7 cellular contexts compared by ENCODE assay signal in genomic region chr17:7252176-7253043, GRCh38. TPM values are rescaled to one million over a fixed set of nuclear protein-coding genes. Genes with fewer than 3 reads are reported as not detected.
DNase-seq lines count a peak whose midpoint lies in the region; ATAC-seq, FAIRE-seq and TF ChIP-seq lines count a peak whose summit lies in the region.

TSS of gene ELP5 (plus strand) at chr17:7252215. CDS start at chr17:7252551, 336 bp downstream.

- no peaks in the 10 kb centered on the region for H3K9me3 ChIP-seq in astrocyte (ENCODE audit: insufficient read depth, low read depth, low read length)

- H3K4me3 ChIP-seq in astrocyte (ENCODE audit: insufficient read depth, low read depth, low read length), result peak within 1 kb of the TSS; percentile 84

- peak within 1 kb of the TSS; percentile 97 for H3K9ac ChIP-seq in astrocyte (ENCODE audit: low read length)

- H3K4me1 ChIP-seq in astrocyte (ENCODE audit: insufficient read depth, low read length), result peaks cover 15% of the 10 kb centered on the region

- peaks cover 11% of the 10 kb centered on the region for H3K36me3 ChIP-seq in astrocyte (ENCODE audit: insufficient read depth, low read length)

- peak within 1 kb of the TSS; percentile 85 for H2AFZ ChIP-seq in astrocyte (ENCODE audit: low read depth, low read length)

- FAIRE-seq in astrocyte (lab: Jason Lieb, UNC), result no peak

- H3K4me1 Mint-ChIP-seq in T-helper 1 cell treated with Interleukin-12 subunit alpha and Interleukin-12 subunit beta and Interleukin-4 antibody, amounts not matched to agents 30 μg/mL and 1 μg/mL, for 36 hours (ENCODE audit: low read depth), result peaks cover 27% of the 10 kb centered on the region
- H3K4me1 Mint-ChIP-seq in astrocyte (ENCODE audit: low read depth, unreplicated experiment), result peaks cover 25% of the 10 kb centered on the region

- no peak for TF ChIP-seq CTCF in astrocyte (IDR thresholded peaks at IDR 0.05; ENCODE audit: insufficient read depth, low read depth, low read length)

- peaks cover 27% of the 10 kb centered on the region for H3K36me3 Mint-ChIP-seq in T-helper 1 cell treated with Interleukin-12 subunit alpha and Interleukin-12 subunit beta and Interleukin-4 antibody, amounts not matched to agents 30 μg/mL and 1 μg/mL, for 36 hours (ENCODE audit: low read depth)
- peaks cover 9% of the 10 kb centered on the region for H3K36me3 Mint-ChIP-seq in astrocyte (ENCODE audit: low read depth, unreplicated experiment)

- H3K27me3 Mint-ChIP-seq in T-helper 1 cell treated with Interleukin-12 subunit alpha and Interleukin-12 subunit beta and Interleukin-4 antibody, amounts not matched to agents 30 μg/mL and 1 μg/mL, for 36 hours (ENCODE audit: low read depth), result no peaks in the 10 kb centered on the region
- H3K27me3 Mint-ChIP-seq in astrocyte (ENCODE audit: low read depth, unreplicated experiment), result no peaks in the 10 kb centered on the region

- no peaks in the 10 kb centered on the region for H3K9me3 Mint-ChIP-seq in T-helper 1 cell treated with Interleukin-12 subunit alpha and Interleukin-12 subunit beta and Interleukin-4 antibody, amounts not matched to agents 30 μg/mL and 1 μg/mL, for 36 hours
- no peaks in the 10 kb centered on the region for H3K9me3 Mint-ChIP-seq in astrocyte (ENCODE audit: unreplicated experiment)

- intact Hi-C loops in sciatic nerve (cut with DNase I), result no loop called here

- DNase-seq in NCI-H1417 treated with DMSO at 0.1 percent for 48 hours (lab: John Stamatoyannopoulos, UW) (peak; percentile 30), astrocyte (ENCODE audit: low read depth) (peak; percentile 90), hepatic stellate cell (ENCODE audit: low spot score) (peak; percentile 94), sciatic nerve (ENCODE audit: low spot score) (peak; percentile 97)

- no peaks in the 10 kb centered on the region for H3K27me3 ChIP-seq in astrocyte (ENCODE audit: insufficient read depth, low read length)

- peak within 1 kb of the TSS; percentile 96 for H3K4me3 Mint-ChIP-seq in T-helper 1 cell treated with Interleukin-12 subunit alpha and Interleukin-12 subunit beta and Interleukin-4 antibody, amounts not matched to agents 30 μg/mL and 1 μg/mL, for 36 hours
- peak within 1 kb of the TSS; percentile 98 for H3K4me3 Mint-ChIP-seq in astrocyte (ENCODE audit: unreplicated experiment)

- H3K4me2 ChIP-seq in astrocyte (ENCODE audit: low read length), result peak within 1 kb of the TSS; percentile 95

- H3K27ac Mint-ChIP-seq in T-helper 1 cell treated with Interleukin-12 subunit alpha and Interleukin-12 subunit beta and Interleukin-4 antibody, amounts not matched to agents 30 μg/mL and 1 μg/mL, for 36 hours, result peak within 1 kb of the TSS; percentile 98
- peak within 1 kb of the TSS; percentile 100 for H3K27ac Mint-ChIP-seq in astrocyte (ENCODE audit: unreplicated experiment)

- peak; percentile 56 for ATAC-seq in GM18498 (IDR thresholded peaks at IDR 0.05; ENCODE audit: unreplicated experiment)
- ATAC-seq in HG02798 (IDR thresholded peaks at IDR 0.05; ENCODE audit: poor library complexity, unreplicated experiment), result peak; percentile 51
- ATAC-seq in sciatic nerve, result peak; percentile 91

- peak within 1 kb of the TSS; percentile 99 for H3K27ac ChIP-seq in astrocyte (ENCODE audit: low read depth, low read length)

- H3K79me2 ChIP-seq in astrocyte (ENCODE audit: insufficient read depth, low read length), result peaks cover 56% of the 10 kb centered on the region

- H4K20me1 ChIP-seq in astrocyte (ENCODE audit: insufficient read depth, low read length), result peaks cover 23% of the 10 kb centered on the region

RNA-seq across cellular contexts. Expression of gene ELP5, which starts in this region (rescaled TPM):
- total RNA-seq in astrocyte (24.9 and 25.4 TPM in 2 replicates), sciatic nerve (26.7 TPM)

Comparison
In these comparisons a context has a peak if more than half of its experiments do, and no peak if none do; other contexts are left out.
1. Peak in every context shown above with its lines: DNase-seq, ATAC-seq, H3K4me3 ChIP-seq and H3K27ac ChIP-seq.
2. DNase-seq: peak in every context shown above with its lines; median percentile 97 in sciatic nerve; 94 in hepatic stellate cell; 90 in astrocyte; 30 in NCI-H1417 treated with DMSO at 0.1 percent for 48 hours.